Comparison of ENCODE assay signal across 9 cellular contexts in the genomic region with DNA sequence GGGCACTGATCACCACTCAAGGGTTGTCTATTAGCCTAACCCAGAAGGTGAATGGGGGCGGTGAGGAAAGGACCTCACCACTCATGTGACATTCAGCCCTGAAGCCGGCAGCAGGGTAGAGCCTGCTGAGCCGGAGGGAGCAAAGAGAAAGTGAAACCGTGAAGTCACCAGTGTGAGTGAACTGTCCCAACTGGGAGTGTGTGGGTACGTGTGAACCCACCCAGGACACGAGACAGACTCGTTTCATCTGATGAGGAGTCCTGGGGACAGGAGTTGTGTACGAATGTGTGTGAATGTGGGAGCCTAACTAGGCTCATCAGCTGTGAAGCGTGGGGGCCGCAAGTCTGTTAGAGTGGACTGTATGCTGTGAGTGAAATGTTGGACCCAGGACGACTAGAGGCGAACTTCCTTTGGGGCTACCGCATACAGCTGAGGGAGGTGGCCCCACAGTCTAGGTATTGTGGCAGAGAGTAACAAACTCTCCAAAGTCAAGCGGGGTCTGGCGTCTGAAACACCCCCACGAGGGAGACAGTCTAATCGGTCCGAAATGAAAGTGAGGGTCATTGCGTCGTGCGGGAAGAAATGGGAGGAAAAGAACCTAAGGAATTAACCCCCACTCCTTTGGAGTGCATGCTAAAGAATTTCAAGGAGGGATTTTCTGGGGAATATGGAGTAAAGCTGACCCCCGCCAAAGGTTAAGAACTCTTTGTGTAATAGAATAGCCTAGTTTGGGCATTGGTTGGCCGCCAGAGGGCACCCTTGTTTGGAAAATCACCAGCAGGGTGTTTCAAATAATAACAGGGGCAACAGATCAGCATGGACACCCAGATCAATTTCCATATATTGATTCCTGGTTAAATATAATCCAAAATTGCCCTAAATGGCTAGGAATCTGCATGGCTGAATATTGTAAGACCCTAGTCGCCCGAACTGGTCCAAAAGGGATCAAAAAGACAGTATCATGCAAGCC. TPM values are rescaled to one million over a fixed set of nuclear protein-coding genes. Genes with fewer than 3 reads are reported as not detected.
DNase-seq lines count a peak whose midpoint lies in the region; ATAC-seq lines count a peak whose summit lies in the region.
"Had no signal": no experiment of that assay in that cellular context is flagged by ENCODE, and none has a peak within 500 bp of the region (broad histone marks: within the 10 kb centered on the region; RNA-seq: fewer than 3 reads in every experiment).

No MANE protein-coding gene starts in this region.

- H3K4ac ChIP-seq in mesendoderm (ENCODE audit: low read depth, low read length): peak overlapping the region; percentile 20

- intact Hi-C loops in activated T-helper 2 cell treated with anti-CD3 and anti-CD28 coated beads, Interferon-gamma antibody, Interleukin-2, Interleukin-4, amounts not matched to agents 10 μg/mL and 5 μg/mL and 100 μg/mL, durations not matched to agents 14 hours and 24 hours and 36 hours (cut with micrococcal nuclease): loop anchor here (1.0 to 10.0 kb wide), 3 partner anchors 41 to 293 kb away; partner anchors contain the start of gene TMSB4Y

- no peak overlapping the region for H3K9ac ChIP-seq in mesendoderm (ENCODE audit: low read length)

- no peak overlapping the region for H3K27ac ChIP-seq in mesendoderm (ENCODE audit: low read depth, low read length)
- H3K27ac ChIP-seq: skin epidermis had no signal

- no peak overlapping the region for H2BK5ac ChIP-seq in mesendoderm (ENCODE audit: low read length)

- H3K36me3 Mint-ChIP-seq in activated T-helper 2 cell treated with anti-CD3 and anti-CD28 coated beads, Interferon-gamma antibody, Interleukin-2, Interleukin-4, amounts not matched to agents 10 μg/mL and 5 μg/mL and 100 μg/mL, durations not matched to agents 14 hours and 24 hours and 36 hours (ENCODE audit: low read depth): peaks cover 55% of the 10 kb centered on the region

- no peaks in the 10 kb centered on the region for H3K27me3 ChIP-seq in mesendoderm (ENCODE audit: insufficient read depth, low read length, poor library complexity)

- no peak overlapping the region for H4K8ac ChIP-seq in mesendoderm (ENCODE audit: low read depth, low read length)

- H2BK120ac ChIP-seq in mesendoderm (ENCODE audit: low read depth, low read length): no peak overlapping the region

- no peaks in the 10 kb centered on the region for H3K79me1 ChIP-seq in mesendoderm (ENCODE audit: low read length)

- no peak overlapping the region for H3K18ac ChIP-seq in mesendoderm (ENCODE audit: low read length)

- H3K27ac Mint-ChIP-seq in activated T-helper 2 cell treated with anti-CD3 and anti-CD28 coated beads, Interferon-gamma antibody, Interleukin-2, Interleukin-4, amounts not matched to agents 10 μg/mL and 5 μg/mL and 100 μg/mL, durations not matched to agents 14 hours and 24 hours and 36 hours: peak overlapping the region; percentile 94

- no peak overlapping the region for H3K4me2 ChIP-seq in mesendoderm (ENCODE audit: low read length)

- H3K79me2 ChIP-seq in mesendoderm (ENCODE audit: control insufficient read depth, insufficient read depth, low read length): peaks cover 17% of the 10 kb centered on the region

- H2BK15ac ChIP-seq in mesendoderm (replicated peaks; ENCODE audit: low read depth): no peak overlapping the region

- ATAC-seq in HG03521 (IDR thresholded peaks at IDR 0.05; ENCODE audit: unreplicated experiment): peak; percentile 72

- H3K36me3 ChIP-seq in mesendoderm (ENCODE audit: control insufficient read depth, insufficient read depth, low read length): no peaks in the 10 kb centered on the region

- DNase-seq in EL (peak; percentile 17), mesendoderm (peak; percentile 62), DMS114 treated with DMSO at 0.1 percent for 48 hours (lab: John Stamatoyannopoulos, UW; ENCODE audit: unreplicated experiment) (no peak), middle frontal gyrus (ENCODE audit: extremely low spot score, low spot score) (no peak), SHP77 (lab: John Stamatoyannopoulos, UW) (no peak), cerebellum (ENCODE audit: low spot score) (no peak)
- peak; percentile 38 for DNase-seq in activated T-helper 2 cell treated with anti-CD3 and anti-CD28 coated beads, Interferon-gamma antibody, Interleukin-2, Interleukin-4, amounts not matched to agents 10 μg/mL and 5 μg/mL and 100 μg/mL, durations not matched to agents 14 hours and 24 hours and 36 hours (ENCODE audit: low spot score)

- peaks cover 18% of the 10 kb centered on the region for H3K9me3 Mint-ChIP-seq in activated T-helper 2 cell treated with anti-CD3 and anti-CD28 coated beads, Interferon-gamma antibody, Interleukin-2, Interleukin-4, amounts not matched to agents 10 μg/mL and 5 μg/mL and 100 μg/mL, durations not matched to agents 14 hours and 24 hours and 36 hours

- peaks cover 41% of the 10 kb centered on the region for H3K4me1 Mint-ChIP-seq in activated T-helper 2 cell treated with anti-CD3 and anti-CD28 coated beads, Interferon-gamma antibody, Interleukin-2, Interleukin-4, amounts not matched to agents 10 μg/mL and 5 μg/mL and 100 μg/mL, durations not matched to agents 14 hours and 24 hours and 36 hours (ENCODE audit: low read depth)

- H2AK5ac ChIP-seq in mesendoderm (ENCODE audit: low read length): no peak overlapping the region

- WGBS in mesendoderm (ENCODE audit: extremely low coverage, insufficient coverage, low lambda C conversion rate): no CpG with 5 or more reads among the region's 25 CpGs

- no peak overlapping the region for H3K23ac ChIP-seq in mesendoderm (ENCODE audit: low read length)

- H4K5ac ChIP-seq in mesendoderm (ENCODE audit: low read length): no peak overlapping the region

- peak overlapping the region; percentile 89 for H3K4me3 Mint-ChIP-seq in activated T-helper 2 cell treated with anti-CD3 and anti-CD28 coated beads, Interferon-gamma antibody, Interleukin-2, Interleukin-4, amounts not matched to agents 10 μg/mL and 5 μg/mL and 100 μg/mL, durations not matched to agents 14 hours and 24 hours and 36 hours (ENCODE audit: low read depth)

- no peak overlapping the region for H3K4me3 ChIP-seq in mesendoderm (ENCODE audit: low read length)

- no peaks in the 10 kb centered on the region for H3K27me3 Mint-ChIP-seq in activated T-helper 2 cell treated with anti-CD3 and anti-CD28 coated beads, Interferon-gamma antibody, Interleukin-2, Interleukin-4, amounts not matched to agents 10 μg/mL and 5 μg/mL and 100 μg/mL, durations not matched to agents 14 hours and 24 hours and 36 hours (ENCODE audit: low read depth)

- no peaks in the 10 kb centered on the region for H3K4me1 ChIP-seq in mesendoderm (ENCODE audit: control insufficient read depth, low read depth, low read length)

- peak overlapping the region; percentile 49 for H3K56ac ChIP-seq in mesendoderm (ENCODE audit: low read length)

RNA-seq across cellular contexts. Expression of gene UTY, which starts 43.6 kb away (rescaled TPM):
- 23.1 and 26.4 TPM in 2 replicates for total RNA-seq in activated T-helper 2 cell treated with anti-CD3 and anti-CD28 coated beads, Interferon-gamma antibody, Interleukin-2, Interleukin-4, amounts not matched to agents 10 μg/mL and 5 μg/mL and 100 μg/mL, durations not matched to agents 14 hours and 24 hours and 36 hours
- 4.0 TPM for polyA plus RNA-seq in mesendoderm (2013, experiment 1 of 2)
- polyA plus RNA-seq in mesendoderm (2013, experiment 2 of 2): 4.1 TPM
- total RNA-seq in cerebellum: 0.36 TPM

Comparison
In these comparisons a context has a peak if more than half of its experiments do, and no peak if none do; other contexts are left out.
1. DNase-seq: peak in EL (single experiment), activated T-helper 2 cell treated with anti-CD3 and anti-CD28 coated beads, Interferon-gamma antibody, Interleukin-2, Interleukin-4, amounts not matched to agents 10 μg/mL and 5 μg/mL and 100 μg/mL, durations not matched to agents 14 hours and 24 hours and 36 hours (single experiment) and mesendoderm (single experiment); none in DMS114 treated with DMSO at 0.1 percent for 48 hours (single experiment), middle frontal gyrus (single experiment), SHP77 (0 of 2) and cerebellum (single experiment).